In genomic region chr14:70653662-70654061, GRCh38 we compare ENCODE assay signal across 14 cellular contexts. TPM values are rescaled to one million over a fixed set of nuclear protein-coding genes. Genes with fewer than 3 reads are reported as not detected.
DNase-seq lines count a peak whose midpoint lies in the region; ATAC-seq and TF ChIP-seq lines count a peak whose summit lies in the region.
"Had no signal": no experiment of that assay in that cellular context is flagged by ENCODE, and none has a peak within 500 bp of the region (broad histone marks: within the 10 kb centered on the region; RNA-seq: fewer than 3 reads in every experiment).

No MANE protein-coding gene starts in this region.

- H3K27ac ChIP-seq in KOPT-K1 (ENCODE audit: low read depth, low read length, poor library complexity, severe bottlenecking), result peak overlapping the region; percentile 91

- peak overlapping the region; percentile 3 for H3K4me3 Mint-ChIP-seq in T-helper 1 cell treated with Interleukin-12 subunit alpha and Interleukin-12 subunit beta and Interleukin-4 antibody, amounts not matched to agents 30 μg/mL and 1 μg/mL, for 36 hours
- peak overlapping the region; percentile 11 for H3K4me3 Mint-ChIP-seq in activated naive CD8-positive, alpha-beta T cell treated with anti-CD3 and anti-CD28 coated beads, Interleukin-2, amount 10 ng/mL, durations not matched to agents 7 days and 5 days
- peak overlapping the region; percentile 8 to 74 (median 44) for H3K4me3 Mint-ChIP-seq in naive thymus-derived CD8-positive, alpha-beta T cell
- H3K4me3 Mint-ChIP-seq in osteocyte (ENCODE audit: unreplicated experiment), result no peak overlapping the region
- H3K4me3 Mint-ChIP-seq: natural killer cell treated with Interleukin-12 subunit alpha and Interleukin-12 subunit beta and Interleukin-15 and Interleukin-18, amount 100 ng/mL, for 72 hours; type B pancreatic cell had no signal

- ATAC-seq in activated naive CD8-positive, alpha-beta T cell treated with anti-CD3 and anti-CD28 coated beads, Interleukin-2, amount 10 ng/mL, durations not matched to agents 7 days and 5 days (ENCODE audit: low read depth), result no peak
- ATAC-seq in naive thymus-derived CD8-positive, alpha-beta T cell, result no peak
- ATAC-seq: natural killer cell treated with Interleukin-12 subunit alpha and Interleukin-12 subunit beta and Interleukin-15 and Interleukin-18, amount 100 ng/mL, for 72 hours had no signal

- peaks cover 71% of the 10 kb centered on the region for H3K4me1 Mint-ChIP-seq in T-helper 1 cell treated with Interleukin-12 subunit alpha and Interleukin-12 subunit beta and Interleukin-4 antibody, amounts not matched to agents 30 μg/mL and 1 μg/mL, for 36 hours (ENCODE audit: low read depth)
- peaks cover 56% of the 10 kb centered on the region for H3K4me1 Mint-ChIP-seq in activated naive CD8-positive, alpha-beta T cell treated with anti-CD3 and anti-CD28 coated beads, Interleukin-2, amount 10 ng/mL, durations not matched to agents 7 days and 5 days
- peaks cover 43 to 95% (median 94%) of the 10 kb centered on the region in 4 donors for H3K4me1 Mint-ChIP-seq in naive thymus-derived CD8-positive, alpha-beta T cell
- peaks cover 6% of the 10 kb centered on the region for H3K4me1 Mint-ChIP-seq in osteocyte (ENCODE audit: unreplicated experiment)

- no peak for TF ChIP-seq CTCF in osteocyte (IDR thresholded peaks at IDR 0.05)

- no peaks in the 10 kb centered on the region for H3K9me3 ChIP-seq in KOPT-K1 (ENCODE audit: insufficient read depth, low read length, poor library complexity, severe bottlenecking)

- H3K36me3 Mint-ChIP-seq in T-helper 1 cell treated with Interleukin-12 subunit alpha and Interleukin-12 subunit beta and Interleukin-4 antibody, amounts not matched to agents 30 μg/mL and 1 μg/mL, for 36 hours (ENCODE audit: low read depth), result peaks cover 33% of the 10 kb centered on the region
- H3K36me3 Mint-ChIP-seq in activated naive CD8-positive, alpha-beta T cell treated with anti-CD3 and anti-CD28 coated beads, Interleukin-2, amount 10 ng/mL, durations not matched to agents 7 days and 5 days, result peaks cover 45% of the 10 kb centered on the region
- peaks cover 5 to 30% (median 22%) of the 10 kb centered on the region in 3 donors for H3K36me3 Mint-ChIP-seq in naive thymus-derived CD8-positive, alpha-beta T cell
- no peaks in the 10 kb centered on the region for H3K36me3 Mint-ChIP-seq in osteocyte (ENCODE audit: unreplicated experiment)
- H3K36me3 Mint-ChIP-seq: natural killer cell treated with Interleukin-12 subunit alpha and Interleukin-12 subunit beta and Interleukin-15 and Interleukin-18, amount 100 ng/mL, for 72 hours had no signal

- H3K27ac Mint-ChIP-seq in T-helper 1 cell treated with Interleukin-12 subunit alpha and Interleukin-12 subunit beta and Interleukin-4 antibody, amounts not matched to agents 30 μg/mL and 1 μg/mL, for 36 hours, result peak overlapping the region; percentile 99
- H3K27ac Mint-ChIP-seq in activated naive CD8-positive, alpha-beta T cell treated with anti-CD3 and anti-CD28 coated beads, Interleukin-2, amount 10 ng/mL, durations not matched to agents 7 days and 5 days, result peak overlapping the region; percentile 88
- peak overlapping the region; percentile 94 to 99 (median 98) for H3K27ac Mint-ChIP-seq in naive thymus-derived CD8-positive, alpha-beta T cell
- no peak overlapping the region for H3K27ac Mint-ChIP-seq in osteocyte (ENCODE audit: unreplicated experiment)
- H3K27ac Mint-ChIP-seq: natural killer cell treated with Interleukin-12 subunit alpha and Interleukin-12 subunit beta and Interleukin-15 and Interleukin-18, amount 100 ng/mL, for 72 hours; type B pancreatic cell had no signal

- H3K27me3 Mint-ChIP-seq in T-helper 1 cell treated with Interleukin-12 subunit alpha and Interleukin-12 subunit beta and Interleukin-4 antibody, amounts not matched to agents 30 μg/mL and 1 μg/mL, for 36 hours (ENCODE audit: low read depth), result no peaks in the 10 kb centered on the region
- no peaks in the 10 kb centered on the region for H3K27me3 Mint-ChIP-seq in activated naive CD8-positive, alpha-beta T cell treated with anti-CD3 and anti-CD28 coated beads, Interleukin-2, amount 10 ng/mL, durations not matched to agents 7 days and 5 days
- H3K27me3 Mint-ChIP-seq in naive thymus-derived CD8-positive, alpha-beta T cell, result no peaks in the 10 kb centered on the region
- H3K27me3 Mint-ChIP-seq in osteocyte (ENCODE audit: unreplicated experiment), result no peaks in the 10 kb centered on the region
- H3K27me3 Mint-ChIP-seq: type B pancreatic cell had no signal

- H3K36me3 ChIP-seq in KOPT-K1 (ENCODE audit: insufficient read depth, low read length), result no peaks in the 10 kb centered on the region

- POLR2A ChIA-PET in activated naive CD8-positive, alpha-beta T cell treated with anti-CD3 and anti-CD28 coated beads, Interleukin-2, amount 10 ng/mL, durations not matched to agents 7 days and 5 days (lab: Charles Lee), result interaction anchor here (11.8 kb wide), 1 partner anchor 10 kb away, joined by 176 read pairs; the partner anchor contains the start of gene TTC9
- POLR2A ChIA-PET in naive thymus-derived CD8-positive, alpha-beta T cell (lab: Charles Lee), result interaction anchor here (1.0 to 16.3 kb wide), 9 partner anchors 9 to 288 kb away, joined by 3 to 416 read pairs (median 4); partner anchors contain the start of genes MAP3K9, PCNX1 and TTC9

- no peak for DNase-seq in T-helper 1 cell
- DNase-seq in activated naive CD8-positive, alpha-beta T cell treated with anti-CD3 and anti-CD28 coated beads, Interleukin-2, amount 10 ng/mL, durations not matched to agents 7 days and 5 days, result no peak
- no peak for DNase-seq in naive thymus-derived CD8-positive, alpha-beta T cell
- no peak for DNase-seq in stimulated activated CD4-positive, alpha-beta T cell treated with anti-CD3 and anti-CD28 coated beads, Interleukin-12 subunit alpha, Interleukin-12 subunit beta, amount 100 ng/mL, for 4 hours
- DNase-seq in middle frontal gyrus (ENCODE audit: extremely low spot score, low spot score), result no peak
- no peak for DNase-seq in osteocyte (ENCODE audit: extremely low spot score, unreplicated experiment)
- DNase-seq: 8988T, erythroblast, NCI-H1092 treated with DMSO at 0.1 percent for 48 hours, Right ventricle myocardium superior had no signal

- H3K9me3 Mint-ChIP-seq in T-helper 1 cell treated with Interleukin-12 subunit alpha and Interleukin-12 subunit beta and Interleukin-4 antibody, amounts not matched to agents 30 μg/mL and 1 μg/mL, for 36 hours, result no peaks in the 10 kb centered on the region
- no peaks in the 10 kb centered on the region for H3K9me3 Mint-ChIP-seq in activated naive CD8-positive, alpha-beta T cell treated with anti-CD3 and anti-CD28 coated beads, Interleukin-2, amount 10 ng/mL, durations not matched to agents 7 days and 5 days
- no peaks in the 10 kb centered on the region for H3K9me3 Mint-ChIP-seq in naive thymus-derived CD8-positive, alpha-beta T cell
- H3K9me3 Mint-ChIP-seq in osteocyte (ENCODE audit: unreplicated experiment), result no peaks in the 10 kb centered on the region
- H3K9me3 Mint-ChIP-seq: natural killer cell treated with Interleukin-12 subunit alpha and Interleukin-12 subunit beta and Interleukin-15 and Interleukin-18, amount 100 ng/mL, for 72 hours; type B pancreatic cell had no signal

RNA-seq across cellular contexts. Expression of gene TTC9, which starts 11.9 kb away (rescaled TPM):
- total RNA-seq in activated naive CD8-positive, alpha-beta T cell treated with anti-CD3 and anti-CD28 coated beads, Interleukin-2, amount 10 ng/mL, durations not matched to agents 7 days and 5 days, result 10 to 100 TPM; 16.6 to 17.2 TPM
- 10 to 100 TPM; 25.2 to 26.5 TPM for total RNA-seq in naive thymus-derived CD8-positive, alpha-beta T cell
- 10 to 100 TPM; 10.2 to 22.0 (median 10.6) TPM for polyA plus RNA-seq in naive thymus-derived CD8-positive, alpha-beta T cell
- 0.99 and 1.2 TPM in 2 replicates for total RNA-seq in osteocyte

RNA-seq across cellular contexts. Expression of gene MED6, which starts 53.2 kb away (rescaled TPM):
- 10 to 100 TPM; 52.8 to 55.6 TPM for total RNA-seq in activated naive CD8-positive, alpha-beta T cell treated with anti-CD3 and anti-CD28 coated beads, Interleukin-2, amount 10 ng/mL, durations not matched to agents 7 days and 5 days
- total RNA-seq in naive thymus-derived CD8-positive, alpha-beta T cell, result 10 to 100 TPM; 73.8 to 81.8 TPM
- 10 to 100 TPM; 27.4 to 36.0 (median 32.7) TPM for polyA plus RNA-seq in naive thymus-derived CD8-positive, alpha-beta T cell
- total RNA-seq in osteocyte, result 36.1 and 39.7 TPM in 2 replicates
